ENCODE assay signal across 1 cellular context in genomic region chr4:158671915-158672806, GRCh38.
TF ChIP-seq lines count a peak whose summit lies in the region.

ETFDH (plus strand) TSS chr4:158672296; CDS start chr4:158672457, 161 bp downstream.

TF ChIP-seq in HCT116, 20 proteins besides CTCF, POLR2A, EP300 and RAD21 (continued from another document):
- TF ChIP-seq REST (IDR thresholded peaks at IDR 0.05; ENCODE audit: low read depth) (no peak), ZNF274 (IDR thresholded peaks at IDR 0.05; ENCODE audit: low read depth, low read length) (no peak), ATF3 (IDR thresholded peaks at IDR 0.05) (peak; percentile 82; the same call in 1 of the 2 replicates), EGR1 (IDR thresholded peaks at IDR 0.05; ENCODE audit: low read depth) (no peak), POLR2AphosphoS5 (IDR thresholded peaks at IDR 0.05; ENCODE audit: low read depth, low read length) (no peak; the same call in 1 of the 2 replicates), YY1 (IDR thresholded peaks at IDR 0.05; ENCODE audit: extremely low read depth, insufficient replicate concordance, low read depth, low read length) (peak; percentile 82), SRF (IDR thresholded peaks at IDR 0.05; ENCODE audit: low read depth) (peak; percentile 74; the same call in 1 of the 2 replicates), EZH2phosphoT487 (IDR thresholded peaks at IDR 0.05; ENCODE audit: borderline replicate concordance) (no peak), SIN3A (IDR thresholded peaks at IDR 0.05; ENCODE audit: low read depth) (peak; percentile 54), ELF1 (IDR thresholded peaks at IDR 0.05; ENCODE audit: borderline replicate concordance, low read depth) (peak; percentile 93), CEBPB (IDR thresholded peaks at IDR 0.05; ENCODE audit: low read depth) (peak; percentile 98), ZBTB33 (IDR thresholded peaks at IDR 0.05; ENCODE audit: extremely low read depth, insufficient replicate concordance, low read length) (peak; percentile 76), MAX (IDR thresholded peaks at IDR 0.05) (peak; percentile 82)
